21 cellular contexts compared by ENCODE assay signal in genomic region chr11:124582565-124582964, GRCh38. TPM values are rescaled to one million over a fixed set of nuclear protein-coding genes. Genes with fewer than 3 reads are reported as not detected.
DNase-seq lines count a peak whose midpoint lies in the region; TF ChIP-seq lines count a peak whose summit lies in the region.
"Had no signal": no experiment of that assay in that cellular context is flagged by ENCODE, and none has a peak within 500 bp of the region (broad histone marks: within the 10 kb centered on the region; RNA-seq: fewer than 3 reads in every experiment).

No MANE protein-coding gene starts in this region.

- no peak overlapping the region for H3K56ac ChIP-seq in mesendoderm (ENCODE audit: low read length)

- H3K18ac ChIP-seq in mesendoderm (ENCODE audit: low read length) = no peak overlapping the region

- H3K27ac ChIP-seq in dorsolateral prefrontal cortex (peak overlapping the region in 30 of 59 donors; percentile 7 to 72 (median 44)), mesendoderm (ENCODE audit: low read depth, low read length) (no peak overlapping the region)
- H3K27ac ChIP-seq: A549; BLaER1 treated with 17β-estradiol and CSF1 and Interleukin-3, amounts not matched to agents 10 nM and 100 nM had no signal

- no peak overlapping the region for H4K8ac ChIP-seq in mesendoderm (ENCODE audit: low read depth, low read length)

- H3K9ac ChIP-seq in mesendoderm (ENCODE audit: low read length) = no peak overlapping the region
- H3K9ac ChIP-seq: BLaER1 treated with 17β-estradiol and CSF1 and Interleukin-3, amounts not matched to agents 10 nM and 100 nM had no signal

- no peak overlapping the region for H2BK5ac ChIP-seq in mesendoderm (ENCODE audit: low read length)

- no peak overlapping the region for H3K4ac ChIP-seq in mesendoderm (ENCODE audit: low read depth, low read length)

- no peaks in the 10 kb centered on the region for H3K79me2 ChIP-seq in mesendoderm (ENCODE audit: control insufficient read depth, insufficient read depth, low read length)

- no peaks in the 10 kb centered on the region for H3K36me3 ChIP-seq in mesendoderm (ENCODE audit: control insufficient read depth, insufficient read depth, low read length)
- H3K36me3 ChIP-seq: BE2C; BLaER1 treated with 17β-estradiol and CSF1 and Interleukin-3, amounts not matched to agents 10 nM and 100 nM had no signal

- no CpG with 5 or more reads among the region's 2 CpGs for WGBS in mesendoderm (ENCODE audit: extremely low coverage, insufficient coverage, low lambda C conversion rate)

- no peaks in the 10 kb centered on the region for H3K4me1 ChIP-seq in mesendoderm (ENCODE audit: control insufficient read depth, low read depth, low read length)
- H3K4me1 ChIP-seq: A549; BE2C; BLaER1 treated with 17β-estradiol and CSF1 and Interleukin-3, amounts not matched to agents 10 nM and 100 nM had no signal

- H3K23ac ChIP-seq in mesendoderm (ENCODE audit: low read length) = no peak overlapping the region

- intact Hi-C loops in dorsolateral prefrontal cortex (cut with DNase I) = loop anchor here in 1 of 2 donors (5.0 kb wide), 1 partner anchor 170 kb away; no protein-coding TSS in a partner anchor

- no peak overlapping the region for H3K4me2 ChIP-seq in mesendoderm (ENCODE audit: low read length)
- H3K4me2 ChIP-seq: A549; BLaER1 treated with 17β-estradiol and CSF1 and Interleukin-3, amounts not matched to agents 10 nM and 100 nM had no signal

- DNase-seq in NCI-H2171 treated with DMSO at 0.1 percent for 48 hours (lab: John Stamatoyannopoulos, UW) (peak; percentile 26), NCI-H2171 (lab: John Stamatoyannopoulos, UW) (no peak), NCI-H1694 (lab: John Stamatoyannopoulos, UW) (peak; percentile 4), dorsolateral prefrontal cortex (peak in 4 of 10 donors; percentile 30 to 48 (median 43)), occipital lobe (lab: John Stamatoyannopoulos, UW) (peak; percentile 34), SIG-M5 treated with dmso at 0.1 percent for 504 hours (lab: John Stamatoyannopoulos, UW; ENCODE audit: unreplicated experiment) (no peak), mesendoderm (no peak)
- DNase-seq in effector CD4-positive, alpha-beta T cell = no peak
- DNase-seq: 8988T; ACHN; AML-193; BE2C; CD4-positive, alpha-beta T cell; CD8-positive, alpha-beta memory T cell; DMS153; DND-41; H9 had no signal

- H3K4me3 ChIP-seq in dorsolateral prefrontal cortex = no peak overlapping the region
- H3K4me3 ChIP-seq in mesendoderm (ENCODE audit: low read length) = no peak overlapping the region
- H3K4me3 ChIP-seq: A549; BLaER1 treated with 17β-estradiol and CSF1 and Interleukin-3, amounts not matched to agents 10 nM and 100 nM had no signal

- H2AK5ac ChIP-seq in mesendoderm (ENCODE audit: low read length) = no peak overlapping the region

- H2BK15ac ChIP-seq in mesendoderm (replicated peaks; ENCODE audit: low read depth) = no peak overlapping the region

- H2BK120ac ChIP-seq in mesendoderm (ENCODE audit: low read depth, low read length) = no peak overlapping the region

- H3K79me1 ChIP-seq in mesendoderm (ENCODE audit: low read length) = no peaks in the 10 kb centered on the region

- H3K27me3 ChIP-seq in dorsolateral prefrontal cortex = peaks cover 0 to 8% (median 0%) of the 10 kb centered on the region in 45 donors
- no peaks in the 10 kb centered on the region for H3K27me3 ChIP-seq in mesendoderm (ENCODE audit: insufficient read depth, low read length, poor library complexity)
- H3K27me3 ChIP-seq: BLaER1 treated with 17β-estradiol and CSF1 and Interleukin-3, amounts not matched to agents 10 nM and 100 nM had no signal

- no peak for TF ChIP-seq CTCF in dorsolateral prefrontal cortex (IDR thresholded peaks at IDR 0.05 in 54 of 56, conservative IDR thresholded peaks at IDR 0.05 in 2 of 56; ENCODE audit: low read depth in 1 of 56, partially characterized antibody in 56 of 56)

- H4K5ac ChIP-seq in mesendoderm (ENCODE audit: low read length) = no peak overlapping the region

RNA-seq across cellular contexts. Expression of gene OR8A1, which starts 12.8 kb away (rescaled TPM):
- total RNA-seq in dorsolateral prefrontal cortex (under 1 TPM in 14 of 120 experiments, not detected in 106; 0.07 to 0.95 (median 0.20) TPM), occipital lobe (not detected)
- not detected for polyA plus RNA-seq in mesendoderm (2013, experiment 1 of 2)
- not detected for polyA plus RNA-seq in mesendoderm (2013, experiment 2 of 2)
- total RNA-seq: CD4-positive, alpha-beta T cell; CD8-positive, alpha-beta memory T cell; H4; H9 had no signal
- polyA plus RNA-seq: A549; CD14-positive monocyte; CD8-positive, alpha-beta memory T cell had no signal

RNA-seq across cellular contexts. Expression of gene PANX3, which starts 28.7 kb away (rescaled TPM):
- total RNA-seq in dorsolateral prefrontal cortex = under 1 TPM in 4 of 120 experiments, not detected in 116; 0.25 to 0.75 (median 0.29) TPM
- not detected for total RNA-seq in occipital lobe
- polyA plus RNA-seq in mesendoderm (2013, experiment 1 of 2) = not detected
- not detected for polyA plus RNA-seq in mesendoderm (2013, experiment 2 of 2)
- total RNA-seq: CD4-positive, alpha-beta T cell; CD8-positive, alpha-beta memory T cell; H4; H9 had no signal
- polyA plus RNA-seq: A549; CD14-positive monocyte; CD8-positive, alpha-beta memory T cell had no signal

RNA-seq across cellular contexts. Expression of gene OR8B12, which starts 39.1 kb away (rescaled TPM):
- total RNA-seq in dorsolateral prefrontal cortex (not detected), occipital lobe (not detected)
- polyA plus RNA-seq in mesendoderm (2013, experiment 1 of 2) = not detected
- polyA plus RNA-seq in mesendoderm (2013, experiment 2 of 2) = not detected
- total RNA-seq: CD4-positive, alpha-beta T cell; CD8-positive, alpha-beta memory T cell; H4; H9 had no signal
- polyA plus RNA-seq: A549; CD14-positive monocyte; CD8-positive, alpha-beta memory T cell had no signal

RNA-seq across cellular contexts. Expression of gene TBRG1, which starts 40.1 kb away (rescaled TPM):
- total RNA-seq in dorsolateral prefrontal cortex (100 to 1,000 TPM in 12 of 120 experiments, 10 to 100 TPM in 108; 47.5 to 107 (median 85.3) TPM), occipital lobe (42.7 TPM)
- polyA plus RNA-seq in mesendoderm (2013, experiment 1 of 2) = 26.8 TPM
- polyA plus RNA-seq in mesendoderm (2013, experiment 2 of 2) = 26.2 TPM

Comparison
In these comparisons a context has a peak if more than half of its experiments do, and no peak if none do; other contexts are left out.
1. DNase-seq: peak in NCI-H2171 treated with DMSO at 0.1 percent for 48 hours (single experiment), NCI-H1694 (single experiment) and occipital lobe (single experiment); none in NCI-H2171 (single experiment), SIG-M5 treated with dmso at 0.1 percent for 504 hours (single experiment), effector CD4-positive, alpha-beta T cell (single experiment) and mesendoderm (single experiment).